10 cellular contexts compared by ENCODE assay signal in the genomic region with DNA sequence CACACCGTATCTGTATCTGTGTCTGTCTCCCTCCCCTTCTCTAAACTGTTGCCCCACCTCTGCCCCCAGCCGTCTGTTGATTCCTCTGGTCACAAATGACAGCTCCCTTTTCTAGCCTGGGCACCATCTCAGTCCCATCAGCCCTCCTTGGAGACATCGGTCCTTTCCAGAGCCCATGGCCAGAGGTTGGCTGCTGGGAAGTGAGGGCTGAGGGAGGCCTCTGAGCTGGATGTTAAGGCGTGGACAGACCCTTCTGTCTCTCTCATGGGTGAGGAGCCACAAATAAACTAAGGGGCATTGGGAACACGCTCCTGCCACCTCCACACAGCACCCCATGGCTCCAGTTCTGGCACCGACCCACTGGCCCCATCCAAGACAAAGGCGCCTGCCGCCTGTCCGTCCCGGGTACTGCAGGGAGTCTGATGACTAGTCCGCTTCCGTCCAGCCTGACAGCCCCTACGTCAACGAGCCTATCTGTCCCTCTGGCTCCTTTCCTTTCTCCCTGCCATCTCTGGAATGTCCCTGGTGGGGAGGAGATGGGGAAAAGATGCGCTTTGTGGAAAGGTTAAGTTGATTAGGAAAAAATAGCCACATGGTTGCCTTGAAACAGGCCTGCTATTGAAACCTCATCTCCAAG. TPM values are rescaled to one million over a fixed set of nuclear protein-coding genes. Genes with fewer than 3 reads are reported as not detected.
A peak's percentile ranks its signal among the peaks of the same experiment; 100 is the strongest.
DNase-seq lines count a peak whose midpoint lies in the region; ATAC-seq, FAIRE-seq and TF ChIP-seq lines count a peak whose summit lies in the region.
"Had no signal": no experiment of that assay in that cellular context is flagged by ENCODE, and none has a peak within 500 bp of the region (broad histone marks: within the 10 kb centered on the region; RNA-seq: fewer than 3 reads in every experiment).

No MANE protein-coding gene starts in this region.

- TF ChIP-seq POLR2A in HepG2 (IDR thresholded peaks at IDR 0.05; ENCODE audit: insufficient read depth in 1 of 2, low read depth in 2 of 2, low read length in 2 of 2): no peak

- no TSS peak for BruUV-seq in HepG2 (replicated peaks; lab: Mats Ljungman, UMichigan)

- no peaks in the 10 kb centered on the region for H3K9me3 Mint-ChIP-seq in neural progenitor cell
- H3K9me3 Mint-ChIP-seq in activated T-helper 2 cell treated with anti-CD3 and anti-CD28 coated beads, Interferon-gamma antibody, Interleukin-2, Interleukin-4, amounts not matched to agents 10 μg/mL and 5 μg/mL and 100 μg/mL, durations not matched to agents 14 hours and 24 hours and 36 hours: no peaks in the 10 kb centered on the region

- peaks cover 70% of the 10 kb centered on the region for H3K4me1 Mint-ChIP-seq in neural progenitor cell
- H3K4me1 Mint-ChIP-seq in activated T-helper 2 cell treated with anti-CD3 and anti-CD28 coated beads, Interferon-gamma antibody, Interleukin-2, Interleukin-4, amounts not matched to agents 10 μg/mL and 5 μg/mL and 100 μg/mL, durations not matched to agents 14 hours and 24 hours and 36 hours (ENCODE audit: low read depth): peaks cover 23% of the 10 kb centered on the region

- H3K27me3 Mint-ChIP-seq in neural progenitor cell (ENCODE audit: insufficient read depth, low read depth): peaks cover 8% of the 10 kb centered on the region
- peaks cover 55% of the 10 kb centered on the region for H3K27me3 Mint-ChIP-seq in activated T-helper 2 cell treated with anti-CD3 and anti-CD28 coated beads, Interferon-gamma antibody, Interleukin-2, Interleukin-4, amounts not matched to agents 10 μg/mL and 5 μg/mL and 100 μg/mL, durations not matched to agents 14 hours and 24 hours and 36 hours (ENCODE audit: low read depth)

- CTCF ChIA-PET in HepG2 (lab: Yijun Ruan, JAX; ENCODE audit: low intra/inter-chr PET ratio, low total read pairs): no interaction called here

- no peak for FAIRE-seq in HepG2 (lab: Jason Lieb, UNC)
- FAIRE-seq: A204.1 had no signal

- H3K27me3 ChIP-seq in liver (ENCODE audit: control insufficient read depth in 4 of 4, insufficient read depth in 4 of 4, low read length in 3 of 4) (no peaks in the 10 kb centered on the region), HepG2 (ENCODE audit: control insufficient read depth in 1 of 2, insufficient read depth in 2 of 2, low read length in 2 of 2) (no peaks in the 10 kb centered on the region), neural progenitor cell (peaks cover 66% of the 10 kb centered on the region), colonic mucosa (peaks cover 28% of the 10 kb centered on the region)

- no peak overlapping the region for H3K4me3 ChIP-seq in liver (ENCODE audit: low read depth in 1 of 3, low read length in 3 of 3)
- H3K4me3 ChIP-seq in HepG2 (replicated peaks in 1 of 3; ENCODE audit: insufficient read depth in 1 of 3, low read depth in 2 of 3, low read length in 3 of 3): no peak overlapping the region
- H3K4me3 ChIP-seq in neural progenitor cell: no peak overlapping the region
- H3K4me3 ChIP-seq in colonic mucosa: no peak overlapping the region

- H2AFZ ChIP-seq in HepG2 (ENCODE audit: low read length) (no peak overlapping the region), neural progenitor cell (replicated peaks) (peak overlapping the region; percentile 70)

- H4K20me1 ChIP-seq in HepG2 (ENCODE audit: insufficient read depth, low read length) (peaks cover 16% of the 10 kb centered on the region), neural progenitor cell (ENCODE audit: low read depth) (peaks cover 4% of the 10 kb centered on the region)

- H3K36me3 ChIP-seq in liver (ENCODE audit: control insufficient read depth in 4 of 4, insufficient read depth in 3 of 4, low read depth in 1 of 4, low read length in 3 of 4) (peaks cover 0 to 11% (median under 1%) of the 10 kb centered on the region in 4 donors), HepG2 (replicated peaks in 1 of 2; ENCODE audit: control insufficient read depth in 1 of 2, insufficient read depth in 2 of 2, low read length in 2 of 2) (peaks cover 4 to 5% of the 10 kb centered on the region in 2 experiments; a peak in 4 of 5 replicates), neural progenitor cell (no peaks in the 10 kb centered on the region), colonic mucosa (no peaks in the 10 kb centered on the region)

- 69% methylated on average over 15 of the region's 15 CpGs for WGBS in liver
- WGBS in HepG2 (ENCODE audit: low lambda C conversion rate): 90% methylated on average over 14 of the region's 15 CpGs

- H3K4me2 ChIP-seq in HepG2 (ENCODE audit: low read depth, low read length) (no peak overlapping the region), neural progenitor cell (peak overlapping the region; percentile 50)

- no peak overlapping the region for H3K9ac ChIP-seq in liver (ENCODE audit: low read depth in 1 of 2, low read length in 2 of 2)
- no peak overlapping the region for H3K9ac ChIP-seq in HepG2 (ENCODE audit: insufficient read depth, low read depth, low read length)
- H3K9ac ChIP-seq in neural progenitor cell: no peak overlapping the region
- H3K9ac ChIP-seq in colonic mucosa (ENCODE audit: low read depth in 2 of 2, low read length in 2 of 2): no peak overlapping the region

- peak overlapping the region; percentile 81 for H3K27ac Mint-ChIP-seq in neural progenitor cell
- H3K27ac Mint-ChIP-seq in activated T-helper 2 cell treated with anti-CD3 and anti-CD28 coated beads, Interferon-gamma antibody, Interleukin-2, Interleukin-4, amounts not matched to agents 10 μg/mL and 5 μg/mL and 100 μg/mL, durations not matched to agents 14 hours and 24 hours and 36 hours: no peak overlapping the region

- intact Hi-C loops in HepG2 (cut with micrococcal nuclease; ENCODE audit: unreplicated experiment) (no loop called here), Right ventricle myocardium inferior (cut with DNase I) (loop anchor here (2.0 kb wide), 2 partner anchors 45 to 59 kb away; no protein-coding TSS in a partner anchor), colonic mucosa (cut with DNase I) (no loop called here)
- intact Hi-C loops in activated T-helper 2 cell treated with anti-CD3 and anti-CD28 coated beads, Interferon-gamma antibody, Interleukin-2, Interleukin-4, amounts not matched to agents 10 μg/mL and 5 μg/mL and 100 μg/mL, durations not matched to agents 14 hours and 24 hours and 36 hours (cut with micrococcal nuclease): loop anchor here (10.0 kb wide), 1 partner anchor 289 kb away; no protein-coding TSS in a partner anchor

- in situ Hi-C loops in HepG2 (cut with HindIII; ENCODE audit: extremely low pct_ligation_motif_present, low pct_unique_long_range_greater_than_20kb): no loop called here

- no peaks in the 10 kb centered on the region for H3K79me2 ChIP-seq in HepG2 (ENCODE audit: insufficient read depth, low read length)
- H3K79me2 ChIP-seq in neural progenitor cell (ENCODE audit: low read depth): no peaks in the 10 kb centered on the region

- no peak for ATAC-seq in HepG2
- ATAC-seq in Right ventricle myocardium inferior: peak; percentile 60
- ATAC-seq in HG03039 (IDR thresholded peaks at IDR 0.05; ENCODE audit: unreplicated experiment): no peak

- peak overlapping the region; percentile 68 to 70 for H3K27ac ChIP-seq in liver (ENCODE audit: low read depth in 1 of 2, low read length in 2 of 2)
- H3K27ac ChIP-seq in HepG2 (ENCODE audit: extremely low read length, insufficient read depth, low read length): no peak overlapping the region
- H3K27ac ChIP-seq in neural progenitor cell: peak overlapping the region; percentile 44
- no peak overlapping the region for H3K27ac ChIP-seq in colonic mucosa

- POLR2A ChIA-PET in HepG2 (lab: Yijun Ruan, JAX): no interaction called here

- no peaks in the 10 kb centered on the region for H3K9me3 ChIP-seq in liver (ENCODE audit: control insufficient read depth in 4 of 4, low read length in 3 of 4)
- no peaks in the 10 kb centered on the region for H3K9me3 ChIP-seq in HepG2 (ENCODE audit: low read length)
- H3K9me3 ChIP-seq in neural progenitor cell (ENCODE audit: low read depth): no peaks in the 10 kb centered on the region
- no peaks in the 10 kb centered on the region for H3K9me3 ChIP-seq in colonic mucosa

- TF ChIP-seq EP300 in HepG2 (IDR thresholded peaks at IDR 0.05; ENCODE audit: low read depth in 2 of 2, low read length in 2 of 2) (no peak), HepG2 (CRISPR knock-in tag; IDR thresholded peaks at IDR 0.05; ENCODE audit: borderline replicate concordance) (no peak)

- peak in 1 of 2 donors; percentile 19 for TF ChIP-seq RAD21 in liver (IDR thresholded peaks at IDR 0.05)
- TF ChIP-seq RAD21 in HepG2 (CRISPR knock-in tag; IDR thresholded peaks at IDR 0.05): no peak

- H3K4me1 ChIP-seq in liver (ENCODE audit: control insufficient read depth in 4 of 4, insufficient read depth in 4 of 4, low read length in 3 of 4) (peaks cover 1 to 28% (median 13%) of the 10 kb centered on the region in 4 donors), HepG2 (ENCODE audit: insufficient read depth, low read length) (peaks cover 21% of the 10 kb centered on the region), neural progenitor cell (peaks cover 48% of the 10 kb centered on the region), colonic mucosa (peaks cover 16% of the 10 kb centered on the region)

- H3F3A ChIP-seq in neural progenitor cell (ENCODE audit: low read depth): peaks cover 44% of the 10 kb centered on the region

- no peaks in the 10 kb centered on the region for H3K36me3 Mint-ChIP-seq in neural progenitor cell
- H3K36me3 Mint-ChIP-seq in activated T-helper 2 cell treated with anti-CD3 and anti-CD28 coated beads, Interferon-gamma antibody, Interleukin-2, Interleukin-4, amounts not matched to agents 10 μg/mL and 5 μg/mL and 100 μg/mL, durations not matched to agents 14 hours and 24 hours and 36 hours (ENCODE audit: low read depth): no peaks in the 10 kb centered on the region

- peak overlapping the region; percentile 38 for H3K4me3 Mint-ChIP-seq in neural progenitor cell
- H3K4me3 Mint-ChIP-seq in activated T-helper 2 cell treated with anti-CD3 and anti-CD28 coated beads, Interferon-gamma antibody, Interleukin-2, Interleukin-4, amounts not matched to agents 10 μg/mL and 5 μg/mL and 100 μg/mL, durations not matched to agents 14 hours and 24 hours and 36 hours (ENCODE audit: low read depth): no peak overlapping the region

- TF ChIP-seq CTCF in liver (IDR thresholded peaks at IDR 0.05; ENCODE audit: low read depth, low read length, missing input control): peak; percentile 20
- no peak for TF ChIP-seq CTCF in HepG2 (CRISPR knock-in tag; IDR thresholded peaks at IDR 0.05)
- TF ChIP-seq CTCF in neural progenitor cell (IDR thresholded peaks at IDR 0.05): no peak
- no peak for TF ChIP-seq CTCF in colonic mucosa (IDR thresholded peaks at IDR 0.05)

- DNase-seq in HepG2 (ENCODE audit: low spot score) (no peak), Right ventricle myocardium inferior (ENCODE audit: missing footprints) (peak; percentile 76), neural progenitor cell (ENCODE audit: low spot score) (peak; percentile 80), colonic mucosa (no peak), NCI-H446 (lab: John Stamatoyannopoulos, UW) (no peak)
- no peak for DNase-seq in activated T-helper 2 cell treated with anti-CD3 and anti-CD28 coated beads, Interferon-gamma antibody, Interleukin-2, Interleukin-4, amounts not matched to agents 10 μg/mL and 5 μg/mL and 100 μg/mL, durations not matched to agents 14 hours and 24 hours and 36 hours (ENCODE audit: low spot score)
- DNase-seq: DND-41 had no signal

RNA-seq across cellular contexts. Expression of a gene that starts 10.5 kb away (rescaled TPM):
- 1 to 10 TPM in 1 of 2 donors, under 1 TPM in 1; 0.98 to 2.5 TPM for total RNA-seq in liver
- polyA plus RNA-seq in liver: 1 to 10 TPM in 1 of 2 donors, under 1 TPM in 1; 0.25 to 4.5 TPM
- total RNA-seq in HepG2 (2016; rRNA removed; fragmentation: Illumina TruSeq; extraction: Trizol): 0.65 and 1.4 TPM in 2 replicates
- 0.26 and 0.30 TPM in 2 replicates for total RNA-seq in HepG2 (2016; cell fraction: cytosol; rRNA removed; fragmentation: Illumina TruSeq; extraction: Trizol; ENCODE audit: low read depth)
- 1.0 and 1.1 TPM in 2 replicates for total RNA-seq in HepG2 (2016; cell fraction: insoluble cytoplasmic fraction; rRNA removed; fragmentation: Illumina TruSeq; extraction: Trizol)
- 0.76 and 1.4 TPM in 2 replicates for total RNA-seq in HepG2 (2016; cell fraction: membrane; rRNA removed; fragmentation: Illumina TruSeq; extraction: Trizol)
- 1.7 and 2.0 TPM in 2 replicates for total RNA-seq in HepG2 (2016; cell fraction: nucleus; rRNA removed; fragmentation: Illumina TruSeq; extraction: Trizol)
- polyA plus RNA-seq in HepG2 (2011; rRNA removed): 10.1 and 12.8 TPM in 2 replicates
- polyA plus RNA-seq in HepG2 (2011; cell fraction: cytosol; rRNA removed): 12.7 and 12.9 TPM in 2 replicates
- 37.3 and 38.1 TPM in 2 replicates for polyA plus RNA-seq in HepG2 (2011; cell fraction: nucleus; rRNA removed)
- 11.5 and 12.7 TPM in 2 replicates for polyA plus RNA-seq in HepG2 (2012)
- 0.15 and 0.27 TPM in 2 replicates for polyA plus RNA-seq in HepG2 (2016; cell fraction: cytosol; fragmentation: Illumina TruSeq; extraction: Trizol; ENCODE audit: low read depth)
- polyA plus RNA-seq in HepG2 (2016; cell fraction: insoluble cytoplasmic fraction; fragmentation: Illumina TruSeq; extraction: Trizol; ENCODE audit: low read depth): 0.72 and 0.85 TPM in 2 replicates
- polyA plus RNA-seq in HepG2 (2016; cell fraction: membrane; fragmentation: Illumina TruSeq; extraction: Trizol; ENCODE audit: low read depth): 0.63 and 0.68 TPM in 2 replicates
- polyA plus RNA-seq in HepG2 (2016; cell fraction: nucleus; fragmentation: Illumina TruSeq; extraction: Trizol; ENCODE audit: insufficient read depth, low read depth): 3.3 and 3.9 TPM in 2 replicates
- polyA minus RNA-seq in HepG2 (2011; rRNA and poly(A)+ RNA removed; ENCODE audit: low replicate concordance): 2.3 and 28.2 TPM in 2 replicates
- 13.6 and 16.1 TPM in 2 replicates for polyA minus RNA-seq in HepG2 (2011; cell fraction: cytosol; rRNA and poly(A)+ RNA removed)
- polyA minus RNA-seq in HepG2 (2011; cell fraction: nucleus; rRNA and poly(A)+ RNA removed): 7.7 and 9.6 TPM in 2 replicates
- total RNA-seq in Right ventricle myocardium inferior: 19.7 TPM
- 0.15 and 0.65 TPM in 2 replicates for total RNA-seq in neural progenitor cell (ENCODE audit: low replicate concordance)
- 3.3 and 4.2 TPM in 2 replicates for total RNA-seq in activated T-helper 2 cell treated with anti-CD3 and anti-CD28 coated beads, Interferon-gamma antibody, Interleukin-2, Interleukin-4, amounts not matched to agents 10 μg/mL and 5 μg/mL and 100 μg/mL, durations not matched to agents 14 hours and 24 hours and 36 hours
- 1 to 10 TPM; 1.9 to 5.6 TPM for total RNA-seq in colonic mucosa

Comparison
In these comparisons a context has a peak if more than half of its experiments do, and no peak if none do; other contexts are left out.
1. H3K27ac ChIP-seq: peak in liver (2 of 2) and neural progenitor cell (single experiment); none in HepG2 (single experiment) and colonic mucosa (single experiment).
2. DNase-seq: peak in Right ventricle myocardium inferior (single experiment) and neural progenitor cell (single experiment); none in HepG2 (single experiment), activated T-helper 2 cell treated with anti-CD3 and anti-CD28 coated beads, Interferon-gamma antibody, Interleukin-2, Interleukin-4, amounts not matched to agents 10 μg/mL and 5 μg/mL and 100 μg/mL, durations not matched to agents 14 hours and 24 hours and 36 hours (single experiment), colonic mucosa (single experiment) and NCI-H446 (0 of 2).
3. intact Hi-C loops: an anchor here in Right ventricle myocardium inferior (2.0 kb wide) and activated T-helper 2 cell treated with anti-CD3 and anti-CD28 coated beads, Interferon-gamma antibody, Interleukin-2, Interleukin-4, amounts not matched to agents 10 μg/mL and 5 μg/mL and 100 μg/mL, durations not matched to agents 14 hours and 24 hours and 36 hours (10.0 kb wide); none called in HepG2 and colonic mucosa.